ENCODE assay signal across 8 cellular contexts in the genomic region with DNA sequence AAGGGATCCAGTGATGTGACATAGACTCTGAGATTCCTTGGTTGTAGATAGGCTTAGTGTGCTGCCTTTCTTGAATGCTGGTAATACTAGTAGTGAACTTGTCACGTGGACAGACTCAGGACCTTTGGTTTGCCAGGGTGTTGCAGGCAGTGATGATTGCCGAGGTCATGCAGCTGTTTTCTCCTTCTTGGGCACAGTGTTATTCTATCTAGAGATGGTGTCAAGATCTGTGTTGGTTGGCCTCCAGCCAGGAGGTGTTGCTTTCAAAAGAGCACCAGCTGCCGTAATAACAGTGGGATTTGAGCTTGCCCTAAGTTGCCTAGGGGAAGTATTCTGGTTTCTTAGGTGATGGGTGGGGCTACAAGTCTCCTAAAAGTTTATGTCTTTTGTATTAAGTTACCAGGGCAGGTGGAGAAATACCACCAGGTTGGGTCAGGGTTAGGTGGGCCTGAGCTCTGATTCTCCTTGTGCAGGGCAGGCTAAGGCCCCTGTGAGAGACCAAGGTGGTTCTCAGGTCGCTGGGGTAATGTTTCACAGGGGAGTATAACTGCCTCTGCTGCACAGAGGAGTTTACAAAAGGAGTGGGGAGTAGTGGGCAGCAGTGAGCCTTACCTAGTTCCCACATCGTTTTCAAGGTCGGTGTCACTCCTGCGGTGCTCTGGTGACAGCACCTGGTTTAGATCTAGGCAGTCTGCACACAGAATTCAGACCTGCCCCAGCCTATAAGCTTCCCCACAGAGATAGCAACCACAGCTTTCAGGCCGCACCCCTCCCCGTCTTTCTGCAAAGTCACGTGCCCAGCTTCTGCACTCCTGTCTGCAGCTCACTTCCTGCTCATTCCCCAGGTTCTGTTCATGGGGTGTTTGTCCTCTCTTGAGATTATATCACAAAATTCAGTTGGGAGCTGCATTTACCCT.
DNase-seq lines count a peak whose midpoint lies in the region; ATAC-seq lines count a peak whose summit lies in the region.

No MANE protein-coding gene starts in this region.

- no peak for ATAC-seq in GM21717 (IDR thresholded peaks at IDR 0.05; ENCODE audit: unreplicated experiment)

- DNase-seq in HT1080 (ENCODE audit: low read depth): peak; percentile 17
- peak; percentile 52 for DNase-seq in activated CD4-positive, CD25-positive, alpha-beta regulatory T cell treated with anti-CD3 and anti-CD28 coated beads, Interleukin-2, amount 50 U/mL, for 72 hours
- DNase-seq in effector CD8-positive, alpha-beta T cell (lab: John Stamatoyannopoulos, UW): peak; percentile 36
- peak; percentile 38 to 73 for DNase-seq in stimulated activated CD4-positive, alpha-beta T cell treated with anti-CD3 and anti-CD28 coated beads, Interleukin-4, amount 100 ng/mL, for 4 hours
- no peak for DNase-seq in hypothalamus (lab: John Stamatoyannopoulos, UW)
- DNase-seq in NCI-H1092 treated with DMSO at 0.1 percent for 48 hours (lab: John Stamatoyannopoulos, UW): no peak
- DNase-seq in midbrain (lab: John Stamatoyannopoulos, UW): no peak

Comparison
In these comparisons a context has a peak if more than half of its experiments do, and no peak if none do; other contexts are left out.
1. DNase-seq: peak in HT1080 (single experiment), activated CD4-positive, CD25-positive, alpha-beta regulatory T cell treated with anti-CD3 and anti-CD28 coated beads, Interleukin-2, amount 50 U/mL, for 72 hours (single experiment), effector CD8-positive, alpha-beta T cell (single experiment) and stimulated activated CD4-positive, alpha-beta T cell treated with anti-CD3 and anti-CD28 coated beads, Interleukin-4, amount 100 ng/mL, for 4 hours (2 of 2); none in hypothalamus (0 of 51), NCI-H1092 treated with DMSO at 0.1 percent for 48 hours (single experiment) and midbrain (single experiment).